26 cellular contexts compared by ENCODE assay signal in genomic region chr20:53685070-53685595, GRCh38.
A peak's percentile ranks its signal among the peaks of the same experiment; 100 is the strongest.
DNase-seq lines count a peak whose midpoint lies in the region; ATAC-seq and TF ChIP-seq lines count a peak whose summit lies in the region.
"Had no signal": no experiment of that assay in that cellular context is flagged by ENCODE, and none has a peak within 500 bp of the region (broad histone marks: within the 10 kb centered on the region; RNA-seq: fewer than 3 reads in every experiment).

No MANE protein-coding gene starts in this region.

- no peaks in the 10 kb centered on the region for H3K27me3 Mint-ChIP-seq in activated T-helper 2 cell treated with anti-CD3 and anti-CD28 coated beads, Interferon-gamma antibody, Interleukin-2, Interleukin-4, amounts not matched to agents 10 μg/mL and 5 μg/mL and 100 μg/mL, durations not matched to agents 14 hours and 24 hours and 36 hours (ENCODE audit: low read depth)
- no peaks in the 10 kb centered on the region for H3K27me3 Mint-ChIP-seq in naive thymus-derived CD8-positive, alpha-beta T cell
- H3K27me3 Mint-ChIP-seq: naive thymus-derived CD4-positive, alpha-beta T cell had no signal

- peaks cover 30% of the 10 kb centered on the region for H3K4me1 Mint-ChIP-seq in activated T-helper 2 cell treated with anti-CD3 and anti-CD28 coated beads, Interferon-gamma antibody, Interleukin-2, Interleukin-4, amounts not matched to agents 10 μg/mL and 5 μg/mL and 100 μg/mL, durations not matched to agents 14 hours and 24 hours and 36 hours (ENCODE audit: low read depth)
- peaks cover 10 to 31% (median 18%) of the 10 kb centered on the region in 4 donors for H3K4me1 Mint-ChIP-seq in naive thymus-derived CD8-positive, alpha-beta T cell

- POLR2A ChIA-PET in naive thymus-derived CD8-positive, alpha-beta T cell (lab: Charles Lee): interaction anchor here (0.6 to 1.9 kb wide), 5 partner anchors 16 to 102 kb away, joined by 3 to 5 read pairs (median 3); no protein-coding TSS in a partner anchor

- no peaks in the 10 kb centered on the region for H3K36me3 Mint-ChIP-seq in activated naive CD4-positive, alpha-beta T cell treated with anti-CD3 and anti-CD28 coated beads, Interleukin-2, amount 50 U/mL, for 72 hours
- no peaks in the 10 kb centered on the region for H3K36me3 Mint-ChIP-seq in activated T-helper 2 cell treated with anti-CD3 and anti-CD28 coated beads, Interferon-gamma antibody, Interleukin-2, Interleukin-4, amounts not matched to agents 10 μg/mL and 5 μg/mL and 100 μg/mL, durations not matched to agents 14 hours and 24 hours and 36 hours (ENCODE audit: low read depth)
- H3K36me3 Mint-ChIP-seq in naive thymus-derived CD8-positive, alpha-beta T cell: no peaks in the 10 kb centered on the region
- H3K36me3 Mint-ChIP-seq: immature natural killer cell; naive thymus-derived CD4-positive, alpha-beta T cell had no signal

- no peak overlapping the region for H3K4me3 Mint-ChIP-seq in activated T-helper 2 cell treated with anti-CD3 and anti-CD28 coated beads, Interferon-gamma antibody, Interleukin-2, Interleukin-4, amounts not matched to agents 10 μg/mL and 5 μg/mL and 100 μg/mL, durations not matched to agents 14 hours and 24 hours and 36 hours (ENCODE audit: low read depth)
- peak overlapping the region in 2 of 10 donors; percentile 54 to 72 for H3K4me3 Mint-ChIP-seq in naive thymus-derived CD8-positive, alpha-beta T cell

- ATAC-seq in activated naive CD4-positive, alpha-beta T cell treated with anti-CD3 and anti-CD28 coated beads, Interleukin-2, amount 50 U/mL, for 72 hours: no peak
- ATAC-seq in naive thymus-derived CD8-positive, alpha-beta T cell: no peak
- ATAC-seq: HCT116, left cardiac atrium, PC-3 had no signal

- no peaks in the 10 kb centered on the region for H3K9me3 Mint-ChIP-seq in activated naive CD4-positive, alpha-beta T cell treated with anti-CD3 and anti-CD28 coated beads, Interleukin-2, amount 50 U/mL, for 72 hours
- H3K9me3 Mint-ChIP-seq in activated T-helper 2 cell treated with anti-CD3 and anti-CD28 coated beads, Interferon-gamma antibody, Interleukin-2, Interleukin-4, amounts not matched to agents 10 μg/mL and 5 μg/mL and 100 μg/mL, durations not matched to agents 14 hours and 24 hours and 36 hours: no peaks in the 10 kb centered on the region
- no peaks in the 10 kb centered on the region for H3K9me3 Mint-ChIP-seq in naive thymus-derived CD8-positive, alpha-beta T cell
- H3K9me3 Mint-ChIP-seq: immature natural killer cell; naive thymus-derived CD4-positive, alpha-beta T cell had no signal

- no peak for TF ChIP-seq POLR2A in NB4 (IDR thresholded peaks at IDR 0.05; ENCODE audit: extremely low read depth, insufficient read length)

- DNase-seq in activated naive CD4-positive, alpha-beta T cell treated with anti-CD3 and anti-CD28 coated beads, Interleukin-2, amount 50 U/mL, for 72 hours (ENCODE audit: low spot score in 2 of 2): no peak
- DNase-seq in activated naive CD4-positive, alpha-beta T cell treated with Interleukin-2 at 50 U/mL for 16 hours: no peak
- peak; percentile 29 for DNase-seq in NB4 (ENCODE audit: low read depth)
- no peak for DNase-seq in activated T-helper 2 cell treated with anti-CD3 and anti-CD28 coated beads, Interferon-gamma antibody, Interleukin-2, Interleukin-4, amounts not matched to agents 10 μg/mL and 5 μg/mL and 100 μg/mL, durations not matched to agents 14 hours and 24 hours and 36 hours (ENCODE audit: low spot score)
- DNase-seq in naive thymus-derived CD8-positive, alpha-beta T cell: no peak
- no peak for DNase-seq in CD1c-positive myeloid dendritic cell (ENCODE audit: extremely low spot score)
- no peak for DNase-seq in GDM1 (lab: John Stamatoyannopoulos, UW)
- DNase-seq: caudate nucleus; DMS153; erythroblast; IMR-90; left cardiac atrium; NCI-H1092 treated with DMSO at 0.1 percent for 48 hours; NCI-H187 treated with DMSO at 0.1 percent for 48 hours; NCI-H2171 treated with DMSO at 0.1 percent for 48 hours; NCI-H510A; PC-3; Right ventricle myocardium superior; stimulated activated CD4-positive, alpha-beta T cell treated with anti-CD3 and anti-CD28 coated beads, Interleukin-4, amount 100 ng/mL, for 1 hour; T1000; tibial artery; WERI-Rb-1 had no signal

- intact Hi-C loops in activated T-helper 2 cell treated with anti-CD3 and anti-CD28 coated beads, Interferon-gamma antibody, Interleukin-2, Interleukin-4, amounts not matched to agents 10 μg/mL and 5 μg/mL and 100 μg/mL, durations not matched to agents 14 hours and 24 hours and 36 hours (cut with micrococcal nuclease): no loop called here

- H3K4me3 ChIP-seq in NB4 (ENCODE audit: low read depth, low read length): no peak overlapping the region
- H3K4me3 ChIP-seq: lung, tibial artery had no signal

- H3K27ac Mint-ChIP-seq in activated naive CD4-positive, alpha-beta T cell treated with anti-CD3 and anti-CD28 coated beads, Interleukin-2, amount 50 U/mL, for 72 hours: peak overlapping the region; percentile 69 to 84
- peak overlapping the region; percentile 85 for H3K27ac Mint-ChIP-seq in activated T-helper 2 cell treated with anti-CD3 and anti-CD28 coated beads, Interferon-gamma antibody, Interleukin-2, Interleukin-4, amounts not matched to agents 10 μg/mL and 5 μg/mL and 100 μg/mL, durations not matched to agents 14 hours and 24 hours and 36 hours
- H3K27ac Mint-ChIP-seq in naive thymus-derived CD8-positive, alpha-beta T cell: peak overlapping the region in 3 of 10 donors; percentile 84 to 93 (median 88)

- no peak for TF ChIP-seq CTCF in NB4 (IDR thresholded peaks at IDR 0.05; ENCODE audit: low read depth, low read length)
